In genomic region chr1:46797696-46798470, GRCh38 we compare ENCODE assay signal across 33 cellular contexts. TPM values are rescaled to one million over a fixed set of nuclear protein-coding genes. Genes with fewer than 3 reads are reported as not detected.
"Had no signal": no experiment of that assay in that cellular context is flagged by ENCODE, and none has a peak within 500 bp of the region (broad histone marks: within the 10 kb centered on the region; RNA-seq: fewer than 3 reads in every experiment).

No MANE protein-coding gene starts in this region.

- H3K4me3 Mint-ChIP-seq: activated CD4-positive, alpha-beta memory T cell treated with anti-CD3 and anti-CD28 coated beads, Interleukin-2, amount 10 ng/mL, durations not matched to agents 7 days and 5 days; activated CD4-positive, alpha-beta T cell treated with anti-CD3 and anti-CD28 coated beads, Interleukin-2, amount 10 ng/mL, durations not matched to agents 7 days and 5 days; activated T-cell treated with anti-CD3 and anti-CD28 coated beads, Interleukin-2, amount 50 U/mL, for 24 hours; activated T-helper 17 cell treated with anti-CD3 and anti-CD28 coated beads, Interleukin-2, amount 50 U/mL, for 72 hours; central memory CD8-positive, alpha-beta T cell; dendritic cell treated with granulocyte-macrophage colony-stimulating factor and Interleukin-4, amounts not matched to agents 40 ng/mL and 50 ng/mL, for 4 days; endodermal cell; natural killer cell treated with Interleukin-12 subunit alpha and Interleukin-12 subunit beta and Interleukin-15 and Interleukin-18, amount 100 ng/mL, for 72 hours; T-helper 1 cell treated with Interleukin-12 subunit alpha and Interleukin-12 subunit beta and Interleukin-4 antibody, amounts not matched to agents 30 μg/mL and 1 μg/mL, for 36 hours; WTC11 had no signal

- H3K4me1 Mint-ChIP-seq: activated CD4-positive, alpha-beta memory T cell treated with anti-CD3 and anti-CD28 coated beads, Interleukin-2, amount 10 ng/mL, durations not matched to agents 7 days and 5 days; activated CD4-positive, alpha-beta T cell treated with anti-CD3 and anti-CD28 coated beads, Interleukin-2, amount 10 ng/mL, durations not matched to agents 7 days and 5 days; activated T-helper 17 cell treated with anti-CD3 and anti-CD28 coated beads, Interleukin-2, amount 50 U/mL, for 72 hours; central memory CD8-positive, alpha-beta T cell; WTC11 had no signal

- H3K9me3 ChIP-seq: breast epithelium, lower lobe of right lung, mucosa of descending colon, right lobe of liver, thoracic aorta, upper lobe of right lung had no signal

- H3K4me3 ChIP-seq: mucosa of descending colon, right lobe of liver, thoracic aorta had no signal

- ATAC-seq: activated T-helper 17 cell treated with anti-CD3 and anti-CD28 coated beads, Interleukin-2, amount 50 U/mL, for 72 hours; natural killer cell treated with Interleukin-12 subunit alpha and Interleukin-12 subunit beta and Interleukin-15 and Interleukin-18, amount 100 ng/mL, for 72 hours; stimulated activated naive CD8-positive, alpha-beta T cell treated with anti-CD3 and anti-CD28 coated beads, Interleukin-15, Interleukin-2, amounts not matched to agents 100 U/mL and 50 U/mL, for 24 hours; WTC11 had no signal

- H3K27ac Mint-ChIP-seq: activated CD4-positive, alpha-beta memory T cell treated with anti-CD3 and anti-CD28 coated beads, Interleukin-2, amount 10 ng/mL, durations not matched to agents 7 days and 5 days; activated CD4-positive, alpha-beta T cell treated with anti-CD3 and anti-CD28 coated beads, Interleukin-2, amount 10 ng/mL, durations not matched to agents 7 days and 5 days; activated T-cell treated with anti-CD3 and anti-CD28 coated beads, Interleukin-2, amount 50 U/mL, for 24 hours; activated T-helper 17 cell treated with anti-CD3 and anti-CD28 coated beads, Interleukin-2, amount 50 U/mL, for 72 hours; dendritic cell treated with granulocyte-macrophage colony-stimulating factor and Interleukin-4, amounts not matched to agents 40 ng/mL and 50 ng/mL, for 4 days; endodermal cell; natural killer cell treated with Interleukin-12 subunit alpha and Interleukin-12 subunit beta and Interleukin-15 and Interleukin-18, amount 100 ng/mL, for 72 hours; T-helper 1 cell treated with Interleukin-12 subunit alpha and Interleukin-12 subunit beta and Interleukin-4 antibody, amounts not matched to agents 30 μg/mL and 1 μg/mL, for 36 hours; WTC11 had no signal

- H3K27me3 ChIP-seq: breast epithelium, heart left ventricle, right lobe of liver, upper lobe of right lung had no signal

- H3K4me1 ChIP-seq: breast epithelium, right lobe of liver had no signal

- H3K36me3 ChIP-seq: breast epithelium, heart left ventricle, lower lobe of right lung, right lobe of liver, thoracic aorta, upper lobe of right lung had no signal

- H3K36me3 Mint-ChIP-seq: natural killer cell treated with Interleukin-12 subunit alpha and Interleukin-12 subunit beta and Interleukin-15 and Interleukin-18, amount 100 ng/mL, for 72 hours had no signal

- DNase-seq: activated CD4-positive, alpha-beta memory T cell treated with anti-CD3 and anti-CD28 coated beads, Interleukin-2, amount 10 ng/mL, durations not matched to agents 7 days and 5 days; activated CD4-positive, alpha-beta T cell treated with anti-CD3 and anti-CD28 coated beads for 1 hour; activated CD4-positive, alpha-beta T cell treated with anti-CD3 and anti-CD28 coated beads, Interleukin-2, amount 10 ng/mL, durations not matched to agents 7 days and 5 days; activated CD8-positive, alpha-beta memory T cell treated with anti-CD3 and anti-CD28 coated beads, Interleukin-2, amount 50 U/mL, for 48 hours; activated gamma-delta T cell treated with Interleukin-2 at 50 U/mL for 16 hours; activated naive CD4-positive, alpha-beta T cell treated with anti-CD3 and anti-CD28 coated beads, Interleukin-2, amount 50 U/mL, for 16 hours; activated T-cell treated with anti-CD3 and anti-CD28 coated beads, Interleukin-2, amount 50 U/mL, for 24 hours; endodermal cell; foreskin fibroblast; kidney glomerular epithelial cell; mesendoderm; right lobe of liver; stimulated activated CD4-positive, alpha-beta T cell treated with anti-CD3 and anti-CD28 coated beads, Interleukin-12 subunit alpha, Interleukin-12 subunit beta, amount 100 ng/mL, for 4 hours; stimulated activated CD4-positive, alpha-beta T cell treated with anti-CD3 and anti-CD28 coated beads, Interleukin-4, amount 100 ng/mL, for 1 hour; stimulated activated naive CD8-positive, alpha-beta T cell treated with anti-CD3 and anti-CD28 coated beads, Interleukin-15, Interleukin-2, amounts not matched to agents 100 U/mL and 50 U/mL, for 24 hours; SW 1271; T-helper 9 cell had no signal

- FAIRE-seq: TTC549 had no signal

- H3K9me3 Mint-ChIP-seq: activated CD4-positive, alpha-beta memory T cell treated with anti-CD3 and anti-CD28 coated beads, Interleukin-2, amount 10 ng/mL, durations not matched to agents 7 days and 5 days; activated CD4-positive, alpha-beta T cell treated with anti-CD3 and anti-CD28 coated beads, Interleukin-2, amount 10 ng/mL, durations not matched to agents 7 days and 5 days; activated T-cell treated with anti-CD3 and anti-CD28 coated beads, Interleukin-2, amount 50 U/mL, for 24 hours; activated T-helper 17 cell treated with anti-CD3 and anti-CD28 coated beads, Interleukin-2, amount 50 U/mL, for 72 hours; central memory CD8-positive, alpha-beta T cell; dendritic cell treated with granulocyte-macrophage colony-stimulating factor and Interleukin-4, amounts not matched to agents 40 ng/mL and 50 ng/mL, for 4 days; natural killer cell treated with Interleukin-12 subunit alpha and Interleukin-12 subunit beta and Interleukin-15 and Interleukin-18, amount 100 ng/mL, for 72 hours; T-helper 1 cell treated with Interleukin-12 subunit alpha and Interleukin-12 subunit beta and Interleukin-4 antibody, amounts not matched to agents 30 μg/mL and 1 μg/mL, for 36 hours had no signal

- H3K27ac ChIP-seq: epithelial cell of prostate, right lobe of liver, thoracic aorta, upper lobe of right lung had no signal

RNA-seq across cellular contexts. Expression of gene CYP4B1, which starts 1.0 kb away (rescaled TPM):
- total RNA-seq: activated CD4-positive, alpha-beta memory T cell treated with anti-CD3 and anti-CD28 coated beads, Interleukin-2, amount 10 ng/mL, durations not matched to agents 7 days and 5 days; activated CD4-positive, alpha-beta T cell treated with anti-CD3 and anti-CD28 coated beads, Interleukin-2, amount 10 ng/mL, durations not matched to agents 7 days and 5 days; myocyte; natural killer cell treated with Interleukin-12 subunit alpha and Interleukin-12 subunit beta and Interleukin-15 and Interleukin-18, amount 100 ng/mL, for 72 hours; skeletal muscle tissue had no signal
